10 cellular contexts compared by ENCODE assay signal in the genomic region with DNA sequence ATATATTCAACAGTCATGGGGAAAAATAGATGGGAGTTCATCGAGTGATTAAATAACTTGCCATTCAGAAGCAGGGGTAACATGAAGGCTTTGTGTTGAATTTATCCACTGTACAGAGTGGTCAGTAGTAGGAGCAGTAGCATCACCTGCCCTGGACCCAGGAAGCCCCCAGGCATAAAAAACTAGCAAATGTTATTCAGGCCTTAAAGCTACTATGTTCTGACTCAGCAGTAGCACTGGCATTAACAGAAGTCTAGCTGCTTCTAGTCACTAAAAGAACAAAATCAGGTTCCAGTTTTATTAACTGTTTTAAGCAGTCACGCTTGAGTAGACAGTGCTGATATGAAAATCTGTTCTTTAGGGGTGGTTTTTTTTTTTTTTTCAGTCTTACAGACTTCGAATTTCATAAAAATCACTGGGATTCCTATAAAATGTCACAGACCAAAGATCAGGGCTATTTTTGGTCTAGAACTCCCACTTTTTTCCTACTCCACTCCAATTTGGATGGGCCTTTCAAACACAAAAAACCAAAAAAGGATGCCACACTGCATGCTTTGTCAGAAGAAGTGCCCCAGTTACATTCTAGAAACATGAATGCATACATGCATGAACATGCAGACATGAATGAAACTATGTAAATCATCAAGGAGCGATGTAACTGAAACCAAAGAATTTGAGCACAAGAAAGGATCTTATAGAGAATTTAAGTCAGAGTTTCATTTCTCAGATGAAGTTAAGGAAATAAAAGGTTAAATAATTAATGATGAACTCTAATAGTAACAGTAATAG. TPM values are rescaled to one million over a fixed set of nuclear protein-coding genes. Genes with fewer than 3 reads are reported as not detected.
A peak's percentile ranks its signal among the peaks of the same experiment; 100 is the strongest.
DNase-seq lines count a peak whose midpoint lies in the region; ATAC-seq and TF ChIP-seq lines count a peak whose summit lies in the region.
"Had no signal": no experiment of that assay in that cellular context is flagged by ENCODE, and none has a peak within 500 bp of the region (broad histone marks: within the 10 kb centered on the region; RNA-seq: fewer than 3 reads in every experiment).

No MANE protein-coding gene starts in this region.

- H3K36me3 Mint-ChIP-seq in activated T-cell treated with anti-CD3 and anti-CD28 coated beads, Interleukin-2, amount 50 U/mL, for 24 hours (ENCODE audit: low read depth) = peaks cover 84% of the 10 kb centered on the region
- H3K36me3 Mint-ChIP-seq: naive B cell had no signal

- no peak for DNase-seq in activated T-cell treated with anti-CD3 and anti-CD28 coated beads, Interleukin-2, amount 50 U/mL, for 24 hours
- DNase-seq in activated T-cell treated with anti-CD3 and anti-CD28 coated beads, Interleukin-2, amount 50 U/mL, for 1 hour = no peak
- no peak for DNase-seq in ascending aorta (ENCODE audit: low spot score in 2 of 2)
- DNase-seq in sciatic nerve (ENCODE audit: low spot score) = no peak
- DNase-seq in DMS 273 (lab: John Stamatoyannopoulos, UW; ENCODE audit: unreplicated experiment) = no peak
- no peak for DNase-seq in cerebellar nuclear complex (lab: John Stamatoyannopoulos, UW)
- DNase-seq in Peyer's patch = no peak

- H3K9me3 ChIP-seq in ascending aorta (peaks cover 0 to 5% of the 10 kb centered on the region in 2 donors), Peyer's patch (no peaks in the 10 kb centered on the region)

- no peak for TF ChIP-seq POLR2A in Peyer's patch (IDR thresholded peaks at IDR 0.05)

- intact Hi-C loops in ascending aorta (cut with DNase I) = loop anchor here (1.0 to 5.0 kb wide), 3 partner anchors 70 to 433 kb away; no protein-coding TSS in a partner anchor
- intact Hi-C loops in sciatic nerve (cut with DNase I) = loop anchor here (10.0 kb wide), 1 partner anchor 433 kb away; no protein-coding TSS in a partner anchor

- H3K27ac Mint-ChIP-seq in activated T-cell treated with anti-CD3 and anti-CD28 coated beads, Interleukin-2, amount 50 U/mL, for 24 hours = peak overlapping the region; percentile 91

- H3K4me3 ChIP-seq in ascending aorta (no peak overlapping the region), Peyer's patch (no peak overlapping the region)

- H3K27me3 ChIP-seq in ascending aorta (no peaks in the 10 kb centered on the region), Peyer's patch (no peaks in the 10 kb centered on the region)

- H3K36me3 ChIP-seq in ascending aorta (peaks cover 4 to 8% of the 10 kb centered on the region in 2 donors), Peyer's patch (peaks cover 0 to 12% (median 0%) of the 10 kb centered on the region in 3 donors)

- no peak for TF ChIP-seq CTCF in ascending aorta (IDR thresholded peaks at IDR 0.05)
- TF ChIP-seq CTCF in Peyer's patch (IDR thresholded peaks at IDR 0.05) = no peak

- H3K27ac ChIP-seq in ascending aorta (peak overlapping the region; percentile 68 to 76), Peyer's patch (peak overlapping the region in 2 of 4 donors; percentile 23 to 24)

- H3K27me3 Mint-ChIP-seq in activated T-cell treated with anti-CD3 and anti-CD28 coated beads, Interleukin-2, amount 50 U/mL, for 24 hours = no peaks in the 10 kb centered on the region
- H3K27me3 Mint-ChIP-seq: B cell, naive B cell had no signal

- peaks cover 0 to 9% of the 10 kb centered on the region in 2 donors for H3K4me1 ChIP-seq in ascending aorta
- H3K4me1 ChIP-seq in Peyer's patch = peaks cover 0 to 7% (median 0%) of the 10 kb centered on the region in 4 donors

- H3K4me3 Mint-ChIP-seq in activated T-cell treated with anti-CD3 and anti-CD28 coated beads, Interleukin-2, amount 50 U/mL, for 24 hours = peak overlapping the region; percentile 30
- H3K4me3 Mint-ChIP-seq: B cell, naive B cell had no signal

- no peaks in the 10 kb centered on the region for H3K9me3 Mint-ChIP-seq in activated T-cell treated with anti-CD3 and anti-CD28 coated beads, Interleukin-2, amount 50 U/mL, for 24 hours

- ATAC-seq in HG03280 (IDR thresholded peaks at IDR 0.05; ENCODE audit: unreplicated experiment) (peak; percentile 48), sciatic nerve (peak; percentile 47)

- peaks cover 60% of the 10 kb centered on the region for H3K4me1 Mint-ChIP-seq in activated T-cell treated with anti-CD3 and anti-CD28 coated beads, Interleukin-2, amount 50 U/mL, for 24 hours (ENCODE audit: low read depth)

RNA-seq across cellular contexts. Expression of a gene that starts 31.6 kb away (rescaled TPM):
- total RNA-seq in ascending aorta (0.64 TPM), sciatic nerve (32.1 TPM), Peyer's patch (10 to 100 TPM; 19.9 to 47.0 (median 25.1) TPM)

Comparison
In these comparisons a context has a peak if more than half of its experiments do, and no peak if none do; other contexts are left out.
1. RNA of a gene that starts 31.6 kb away (total RNA-seq): 32.1 TPM in sciatic nerve (single experiment) and 19.9 to 47.0 TPM in Peyer's patch; 0.64 TPM in ascending aorta (single experiment); every median in the first group is over 10 times any median in the second.